10 cellular contexts compared by ENCODE assay signal in genomic region chr15:62886431-62887071, GRCh38.
A peak's percentile ranks its signal among the peaks of the same experiment; 100 is the strongest.
DNase-seq lines count a peak whose midpoint lies in the region; ATAC-seq, FAIRE-seq and TF ChIP-seq lines count a peak whose summit lies in the region.
"Had no signal": no experiment of that assay in that cellular context is flagged by ENCODE, and none has a peak within 500 bp of the region (broad histone marks: within the 10 kb centered on the region; RNA-seq: fewer than 3 reads in every experiment).

No MANE protein-coding gene starts in this region.

- H3K9ac ChIP-seq in mesenchymal stem cell (ENCODE audit: low read length): peak overlapping the region; percentile 7

- H3K4me2 ChIP-seq in mesenchymal stem cell (ENCODE audit: low read length, poor library complexity, severe bottlenecking): peak overlapping the region; percentile 62

- peak overlapping the region; percentile 45 for H2AK5ac ChIP-seq in mesenchymal stem cell (ENCODE audit: low read length, severe bottlenecking)

- no peaks in the 10 kb centered on the region for H3K36me3 Mint-ChIP-seq in activated CD8-positive, alpha-beta memory T cell treated with anti-CD3 and anti-CD28 coated beads, Interleukin-2, amount 10 ng/mL, durations not matched to agents 7 days and 5 days
- no peaks in the 10 kb centered on the region for H3K36me3 Mint-ChIP-seq in chondrocyte (ENCODE audit: low read depth)

- no peaks in the 10 kb centered on the region for H3K27me3 ChIP-seq in mesenchymal stem cell (ENCODE audit: control insufficient read depth in 1 of 2, insufficient read depth in 1 of 2, low read length in 2 of 2)
- H3K27me3 ChIP-seq in upper lobe of right lung: no peaks in the 10 kb centered on the region

- peak overlapping the region; percentile 19 to 75 for H2BK12ac ChIP-seq in mesenchymal stem cell (ENCODE audit: low read length in 2 of 2)

- H4K8ac ChIP-seq in mesenchymal stem cell (ENCODE audit: low read length): peak overlapping the region; percentile 91

- no peak for ATAC-seq in activated CD8-positive, alpha-beta memory T cell treated with anti-CD3 and anti-CD28 coated beads, Interleukin-2, amount 10 ng/mL, durations not matched to agents 7 days and 5 days
- peak; percentile 25 for ATAC-seq in upper lobe of right lung

- H2AFZ ChIP-seq in mesenchymal stem cell (ENCODE audit: low read depth, low read length): no peak overlapping the region

- H3K36me3 ChIP-seq in mesenchymal stem cell (ENCODE audit: control insufficient read depth in 1 of 2, insufficient read depth in 2 of 2, low read depth in 1 of 2, low read length in 2 of 2): no peaks in the 10 kb centered on the region
- no peaks in the 10 kb centered on the region for H3K36me3 ChIP-seq in upper lobe of right lung

- peaks cover 44% of the 10 kb centered on the region for H3K27me3 Mint-ChIP-seq in activated CD8-positive, alpha-beta memory T cell treated with anti-CD3 and anti-CD28 coated beads, Interleukin-2, amount 10 ng/mL, durations not matched to agents 7 days and 5 days
- H3K27me3 Mint-ChIP-seq in chondrocyte (ENCODE audit: low read depth): no peaks in the 10 kb centered on the region

- H3K9me3 Mint-ChIP-seq in activated CD8-positive, alpha-beta memory T cell treated with anti-CD3 and anti-CD28 coated beads, Interleukin-2, amount 10 ng/mL, durations not matched to agents 7 days and 5 days (ENCODE audit: low read depth): no peaks in the 10 kb centered on the region
- no peaks in the 10 kb centered on the region for H3K9me3 Mint-ChIP-seq in chondrocyte (ENCODE audit: low read depth)

- no peak overlapping the region for H2BK120ac ChIP-seq in mesenchymal stem cell (ENCODE audit: low read depth, low read length)

- H3K4me1 ChIP-seq in mesenchymal stem cell (ENCODE audit: control insufficient read depth, insufficient read depth, low read depth, low read length) (peaks cover 15% of the 10 kb centered on the region), upper lobe of right lung (peaks cover 7% of the 10 kb centered on the region)

- DNase-seq in activated CD8-positive, alpha-beta memory T cell treated with anti-CD3 and anti-CD28 coated beads, Interleukin-2, amount 10 ng/mL, durations not matched to agents 7 days and 5 days: peak; percentile 11
- no peak for DNase-seq in activated CD8-positive, alpha-beta memory T cell treated with anti-CD3 and anti-CD28 coated beads for 24 hours
- DNase-seq in chondrocyte (ENCODE audit: low spot score): no peak
- DNase-seq in mesenchymal stem cell: peak; percentile 31
- no peak for DNase-seq in upper lobe of right lung
- DNase-seq in RCC 7860 (ENCODE audit: low spot score): no peak
- DNase-seq in NCI-H2107 (lab: John Stamatoyannopoulos, UW): no peak
- no peak for DNase-seq in SKM-1 treated with dmso at 0.1 percent for 144 hours (lab: John Stamatoyannopoulos, UW; ENCODE audit: unreplicated experiment)
- DNase-seq: activated CD4-positive, alpha-beta T cell treated with anti-CD3 and anti-CD28 coated beads, Interleukin-2, amount 50 U/mL, for 48 hours; effector memory CD4-positive, alpha-beta T cell had no signal

- TF ChIP-seq CTCF in chondrocyte (IDR thresholded peaks at IDR 0.05) (peak; percentile 12), upper lobe of right lung (IDR thresholded peaks at IDR 0.05) (no peak)

- FAIRE-seq in RCC 7860 (lab: Jason Lieb, UNC): no peak

- peak overlapping the region; percentile 78 for H3K27ac ChIP-seq in mesenchymal stem cell (ENCODE audit: low read length, poor library complexity, severe bottlenecking)
- no peak overlapping the region for H3K27ac ChIP-seq in upper lobe of right lung

- no peak overlapping the region for H3K14ac ChIP-seq in mesenchymal stem cell (ENCODE audit: low read length in 2 of 2)

- CTCF ChIA-PET in activated CD8-positive, alpha-beta memory T cell treated with anti-CD3 and anti-CD28 coated beads, Interleukin-2, amount 10 ng/mL, durations not matched to agents 7 days and 5 days (lab: Charles Lee): no interaction called here

- H3K4me3 Mint-ChIP-seq in activated CD8-positive, alpha-beta memory T cell treated with anti-CD3 and anti-CD28 coated beads, Interleukin-2, amount 10 ng/mL, durations not matched to agents 7 days and 5 days: no peak overlapping the region
- H3K4me3 Mint-ChIP-seq in chondrocyte (ENCODE audit: unreplicated experiment): no peak overlapping the region

- no peak overlapping the region for H3K23ac ChIP-seq in mesenchymal stem cell (ENCODE audit: low read length in 2 of 2)

- peak overlapping the region; percentile 67 to 86 for H3K18ac ChIP-seq in mesenchymal stem cell (ENCODE audit: low read depth in 1 of 2, low read length in 2 of 2)

- intact Hi-C loops in upper lobe of right lung (cut with DNase I): no loop called here

- WGBS in mesenchymal stem cell: 39% methylated on average over 12 of the region's 13 CpGs

- H3K4me3 ChIP-seq in mesenchymal stem cell (ENCODE audit: insufficient read depth in 1 of 2, low read depth in 1 of 2, low read length in 2 of 2) (peak overlapping the region in 1 of 2 experiments; percentile 43), upper lobe of right lung (no peak overlapping the region)

- H3K4ac ChIP-seq in mesenchymal stem cell (ENCODE audit: low read depth in 1 of 2, low read length in 2 of 2): peak overlapping the region in 1 of 2 experiments; percentile 13

- peaks cover 1% of the 10 kb centered on the region for H3K79me1 ChIP-seq in mesenchymal stem cell (replicated peaks; ENCODE audit: low read length, poor library complexity, severe bottlenecking)

- no peaks in the 10 kb centered on the region for H3K9me3 ChIP-seq in mesenchymal stem cell (ENCODE audit: control insufficient read depth, low read length)
- H3K9me3 ChIP-seq in upper lobe of right lung: no peaks in the 10 kb centered on the region

- no peak overlapping the region for H2BK15ac ChIP-seq in mesenchymal stem cell (ENCODE audit: low read depth, poor library complexity, severe bottlenecking)

- H3K27ac Mint-ChIP-seq in activated CD8-positive, alpha-beta memory T cell treated with anti-CD3 and anti-CD28 coated beads, Interleukin-2, amount 10 ng/mL, durations not matched to agents 7 days and 5 days: no peak overlapping the region
- H3K27ac Mint-ChIP-seq in chondrocyte (ENCODE audit: unreplicated experiment): peak overlapping the region; percentile 61

- peak overlapping the region; percentile 82 for H2BK5ac ChIP-seq in mesenchymal stem cell (ENCODE audit: low read depth, low read length, poor library complexity, severe bottlenecking)

- no peaks in the 10 kb centered on the region for H3K4me1 Mint-ChIP-seq in activated CD8-positive, alpha-beta memory T cell treated with anti-CD3 and anti-CD28 coated beads, Interleukin-2, amount 10 ng/mL, durations not matched to agents 7 days and 5 days
- H3K4me1 Mint-ChIP-seq in chondrocyte (ENCODE audit: low read depth): peaks cover 61% of the 10 kb centered on the region

- H4K91ac ChIP-seq in mesenchymal stem cell (ENCODE audit: low read length): peak overlapping the region; percentile 78

Comparison
In these comparisons a context has a peak if more than half of its experiments do, and no peak if none do; other contexts are left out.
1. DNase-seq: peak in activated CD8-positive, alpha-beta memory T cell treated with anti-CD3 and anti-CD28 coated beads, Interleukin-2, amount 10 ng/mL, durations not matched to agents 7 days and 5 days (single experiment) and mesenchymal stem cell (single experiment); none in activated CD8-positive, alpha-beta memory T cell treated with anti-CD3 and anti-CD28 coated beads for 24 hours (single experiment), chondrocyte (single experiment), upper lobe of right lung (single experiment), RCC 7860 (single experiment), NCI-H2107 (single experiment) and SKM-1 treated with dmso at 0.1 percent for 144 hours (single experiment).